9 cellular contexts compared by ENCODE assay signal in the genomic region with DNA sequence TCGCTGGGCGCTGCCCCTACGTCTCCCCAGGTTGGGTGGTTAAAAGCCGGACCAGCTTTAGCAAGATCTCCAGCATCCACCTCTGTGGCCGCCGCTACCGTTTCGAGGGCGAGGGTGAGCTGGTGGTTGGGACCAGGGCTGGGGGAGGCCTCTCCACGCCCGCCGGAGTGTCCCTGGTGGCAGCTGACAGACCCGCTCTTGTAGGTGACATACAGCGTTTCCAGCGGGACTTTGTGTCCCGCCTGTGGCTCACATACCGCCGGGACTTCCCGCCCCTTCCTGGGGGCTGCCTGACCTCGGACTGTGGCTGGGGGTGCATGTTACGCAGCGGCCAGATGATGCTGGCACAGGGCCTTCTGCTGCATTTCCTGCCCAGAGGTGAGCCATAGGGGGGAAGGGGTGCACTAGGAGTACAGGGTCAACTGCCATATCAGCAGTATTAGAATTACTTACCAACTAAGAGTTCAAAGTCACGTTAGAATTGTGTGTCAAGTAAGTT. TPM values are rescaled to one million over a fixed set of nuclear protein-coding genes. Genes with fewer than 3 reads are reported as not detected.
DNase-seq lines count a peak whose midpoint lies in the region; ATAC-seq and TF ChIP-seq lines count a peak whose summit lies in the region.
"Had no signal": no experiment of that assay in that cellular context is flagged by ENCODE, and none has a peak within 500 bp of the region (broad histone marks: within the 10 kb centered on the region; RNA-seq: fewer than 3 reads in every experiment).

No MANE protein-coding gene starts in this region.

- peak overlapping the region; percentile 72 for H3K4me2 ChIP-seq in mammary epithelial cell (ENCODE audit: insufficient read depth, low read depth, low read length)

- dilution Hi-C loops in mammary epithelial cell (cut with HindIII; ENCODE audit: low sequenced_read_pairs), result no loop called here

- WGBS in mammary epithelial cell (ENCODE audit: low coverage, missing lambda C conversion rate), result 22% methylated on average over 14 of the region's 23 CpGs

- TF ChIP-seq CTCF in right atrium auricular region (IDR thresholded peaks at IDR 0.05) (no peak), mammary epithelial cell (conservative IDR thresholded peaks at IDR 0.05 in 1 of 2, IDR thresholded peaks at IDR 0.05 in 1 of 2; ENCODE audit: extremely low read depth in 1 of 2, insufficient read depth in 1 of 2, low read depth in 1 of 2, low read length in 2 of 2) (no peak)

- H3K27me3 ChIP-seq in right atrium auricular region (no peaks in the 10 kb centered on the region), mammary epithelial cell (ENCODE audit: insufficient read depth, low read length) (no peaks in the 10 kb centered on the region), mononuclear cell (ENCODE audit: insufficient read depth, low read length) (no peaks in the 10 kb centered on the region)

- CTCF ChIA-PET in mammary epithelial cell (lab: Charles Lee; ENCODE audit: low non-redundant PET), result no interaction called here

- BruUV-seq in mammary epithelial cell (replicated peaks; lab: Mats Ljungman, UMichigan), result no TSS peak

- H3K4me3 ChIP-seq in right atrium auricular region (peak overlapping the region; percentile 82 to 100), mammary epithelial cell (replicated peaks in 1 of 3; ENCODE audit: insufficient read depth in 1 of 3, low read depth in 2 of 3, low read length in 3 of 3) (peak overlapping the region; percentile 69 to 82 (median 82)), mononuclear cell (ENCODE audit: low read length) (peak overlapping the region; percentile 81)

- DNase-seq in right atrium auricular region (ENCODE audit: low spot score) (no peak), Right ventricle myocardium inferior (ENCODE audit: missing footprints) (no peak), mammary epithelial cell (no peak), kidney tubule cell (ENCODE audit: low spot score) (no peak)

- peaks cover 21% of the 10 kb centered on the region for H3K36me3 ChIP-seq in right atrium auricular region
- peaks cover 2% of the 10 kb centered on the region for H3K36me3 ChIP-seq in mammary epithelial cell (ENCODE audit: insufficient read depth, low read length)

- H3K27ac ChIP-seq in right atrium auricular region (peak overlapping the region; percentile 88 to 94), mammary epithelial cell (ENCODE audit: insufficient read depth, low read depth, low read length) (no peak overlapping the region)

- H3K4me1 ChIP-seq in right atrium auricular region, result peaks cover 0 to 25% of the 10 kb centered on the region in 2 donors
- H3K4me1 ChIP-seq in mammary epithelial cell (ENCODE audit: insufficient read depth, low read length), result peaks cover 6% of the 10 kb centered on the region
- peaks cover 28% of the 10 kb centered on the region for H3K4me1 ChIP-seq in mononuclear cell (ENCODE audit: insufficient read depth, low read length)

- no peaks in the 10 kb centered on the region for H4K20me1 ChIP-seq in mammary epithelial cell (ENCODE audit: insufficient read depth, low read length)

- in situ Hi-C loops in mammary epithelial cell (cut with MboI; ENCODE audit: low sequenced_read_pairs in 2 of 2), result no loop called here

- no peak overlapping the region for H2AFZ ChIP-seq in mammary epithelial cell (ENCODE audit: low read depth, low read length)

- H3K79me2 ChIP-seq in mammary epithelial cell (ENCODE audit: insufficient read depth, low read length), result peaks cover 15% of the 10 kb centered on the region

- H3K9me3 ChIP-seq in right atrium auricular region (no peaks in the 10 kb centered on the region), mammary epithelial cell (replicated peaks; ENCODE audit: insufficient read depth, low read length) (no peaks in the 10 kb centered on the region), mononuclear cell (ENCODE audit: low read depth, low read length) (no peaks in the 10 kb centered on the region)

- no peak overlapping the region for H3K9ac ChIP-seq in mammary epithelial cell (ENCODE audit: insufficient read depth, low read length)

- ATAC-seq in Right ventricle myocardium inferior (no peak), HG02798 (IDR thresholded peaks at IDR 0.05; ENCODE audit: poor library complexity, unreplicated experiment) (no peak), GM21390 (IDR thresholded peaks at IDR 0.05; ENCODE audit: unreplicated experiment) (no peak), GM18907 (IDR thresholded peaks at IDR 0.05; ENCODE audit: unreplicated experiment) (no peak)

- intact Hi-C loops in Right ventricle myocardium inferior (cut with DNase I) (loop anchor here (2.0 kb wide), 1 partner anchor 20 kb away; no protein-coding TSS in a partner anchor), mammary epithelial cell (cut with micrococcal nuclease) (no loop called here)

RNA-seq across cellular contexts. Expression of a gene that starts 1.1 kb away (rescaled TPM):
- 10 to 100 TPM; 47.1 to 61.2 TPM for total RNA-seq in right atrium auricular region
- total RNA-seq in Right ventricle myocardium inferior, result 47.6 TPM
- 10 to 100 TPM; 20.7 to 28.9 TPM for total RNA-seq in mammary epithelial cell
- polyA plus RNA-seq in mammary epithelial cell, result 16.9 TPM
- polyA minus RNA-seq in mammary epithelial cell, result 24.2 TPM
- 30.7 TPM for total RNA-seq in mononuclear cell

RNA-seq across cellular contexts. Expression of a gene that starts 21.0 kb away (rescaled TPM):
- total RNA-seq in right atrium auricular region (10 to 100 TPM in 1 of 2 donors, 1 to 10 TPM in 1; 9.6 to 10.3 TPM), Right ventricle myocardium inferior (10.8 TPM), mammary epithelial cell (10 to 100 TPM; 10.3 to 32.7 TPM), mononuclear cell (6.7 TPM)
- 13.2 TPM for polyA plus RNA-seq in mammary epithelial cell
- polyA minus RNA-seq in mammary epithelial cell, result 19.7 TPM

RNA-seq across cellular contexts. Expression of a gene that starts 24.0 kb away (rescaled TPM):
- total RNA-seq in right atrium auricular region (1 to 10 TPM; 4.4 to 4.6 TPM), Right ventricle myocardium inferior (9.9 TPM), mammary epithelial cell (1 to 10 TPM; 3.3 to 8.2 TPM), mononuclear cell (84.0 TPM)
- 8.9 TPM for polyA plus RNA-seq in mammary epithelial cell
- polyA minus RNA-seq in mammary epithelial cell, result 0.57 TPM

RNA-seq across cellular contexts. Expression of a gene that starts 27.6 kb away (rescaled TPM):
- total RNA-seq in right atrium auricular region (under 1 TPM; 0.12 to 0.59 TPM), Right ventricle myocardium inferior (0.27 TPM), mammary epithelial cell (10 to 100 TPM in 1 of 2 donors, 1 to 10 TPM in 1; 8.5 to 12.2 TPM), mononuclear cell (36.9 TPM)
- 4.0 TPM for polyA plus RNA-seq in mammary epithelial cell
- 1.5 TPM for polyA minus RNA-seq in mammary epithelial cell
- total RNA-seq: T-helper 2 cell treated with Interferon-gamma antibody and Interleukin-4, amounts not matched to agents 100 ng/mL and 5 ng/mL, for 36 hours had no signal

RNA-seq across cellular contexts. Expression of a gene that starts 41.6 kb away (rescaled TPM):
- total RNA-seq in right atrium auricular region, result 10 to 100 TPM; 52.1 to 64.9 TPM
- 82.8 TPM for total RNA-seq in Right ventricle myocardium inferior
- total RNA-seq in mammary epithelial cell, result 10 to 100 TPM; 47.5 to 51.0 TPM
- 46.1 TPM for polyA plus RNA-seq in mammary epithelial cell
- polyA minus RNA-seq in mammary epithelial cell, result 108 TPM
- total RNA-seq in mononuclear cell, result 10.4 TPM
